ENCODE assay signal across 18 cellular contexts in the genomic region with DNA sequence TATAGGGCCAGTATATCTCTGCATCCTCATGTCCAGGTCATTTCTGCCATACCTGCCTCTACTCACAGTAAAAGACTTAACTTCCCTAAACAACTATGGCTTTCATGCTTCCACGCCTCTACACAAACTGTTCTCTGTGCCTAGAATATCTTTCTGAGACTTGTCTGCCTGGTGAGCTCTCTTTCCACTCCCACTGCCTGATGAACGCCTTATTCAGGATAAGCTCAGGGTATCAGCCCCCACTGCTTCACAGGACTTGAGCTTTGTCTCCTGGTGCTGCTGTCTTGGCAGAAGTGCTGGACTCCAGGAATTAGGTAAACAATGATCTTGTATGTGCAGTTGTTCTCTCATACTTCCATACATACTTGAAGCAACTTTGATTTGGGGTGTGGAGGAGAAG.
"Had no signal": no experiment of that assay in that cellular context is flagged by ENCODE, and none has a peak within 500 bp of the region (broad histone marks: within the 10 kb centered on the region; RNA-seq: fewer than 3 reads in every experiment).

No MANE protein-coding gene starts in this region.

- H3K4me3 ChIP-seq: dorsolateral prefrontal cortex, gastroesophageal sphincter, left ventricle myocardium inferior, lower lobe of right lung, right atrium auricular region, stomach, thyroid gland had no signal

- ATAC-seq: esophagus mucosa, gastroesophageal sphincter, left cardiac atrium, lower lobe of right lung had no signal

- H3K36me3 ChIP-seq: gastroesophageal sphincter, left ventricle myocardium inferior, lower lobe of right lung, neutrophil, right atrium auricular region, stomach, thyroid gland had no signal

- H3K27me3 ChIP-seq: dorsolateral prefrontal cortex, gastroesophageal sphincter, neutrophil, right atrium auricular region, stomach, thyroid gland had no signal

- H3K9me3 ChIP-seq: gastroesophageal sphincter, left ventricle myocardium inferior, lower lobe of right lung, neutrophil, right atrium auricular region, stomach, thyroid gland had no signal

- H3K4me1 ChIP-seq: lower lobe of right lung had no signal

- DNase-seq: cortex of kidney; dorsolateral prefrontal cortex; effector CD8-positive, alpha-beta T cell; immature natural killer cell; left cardiac atrium; left ventricle myocardium inferior; lower lobe of right lung; nephron progenitor cell; posterior cingulate gyrus; small intestine; stimulated activated CD4-positive, alpha-beta T cell treated with anti-CD3 and anti-CD28 coated beads, Interleukin-12 subunit alpha, Interleukin-12 subunit beta, amount 100 ng/mL, for 4 hours; stimulated activated naive CD4-positive, alpha-beta T cell; stomach; thyroid gland had no signal

- H3K27ac ChIP-seq: left ventricle myocardium inferior, lower lobe of right lung, neutrophil, right atrium auricular region, thyroid gland had no signal
